In the genomic region with DNA sequence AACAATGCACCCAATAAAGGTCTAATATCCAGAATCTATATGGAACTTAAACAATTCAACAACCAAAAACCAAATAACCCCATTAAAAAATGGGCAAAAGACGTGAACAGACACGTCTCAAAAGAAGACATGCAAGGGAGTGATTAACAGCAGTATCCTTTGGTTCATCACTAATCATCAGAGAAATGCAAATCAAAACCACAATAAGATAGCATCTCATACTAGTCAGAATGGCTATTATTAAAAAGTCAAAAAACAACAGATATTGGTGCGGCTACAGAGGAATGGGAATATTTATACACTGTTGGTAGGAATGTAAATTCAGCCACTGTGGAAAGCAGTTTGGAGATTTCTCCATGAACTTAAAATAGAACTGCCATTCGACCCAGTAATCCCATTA, we compare ENCODE assay signal across 33 cellular contexts. TPM values are rescaled to one million over a fixed set of nuclear protein-coding genes. Genes with fewer than 3 reads are reported as not detected.
"Had no signal": no experiment of that assay in that cellular context is flagged by ENCODE, and none has a peak within 500 bp of the region (broad histone marks: within the 10 kb centered on the region; RNA-seq: fewer than 3 reads in every experiment).

No MANE protein-coding gene starts in this region.

- H3K27me3 ChIP-seq: suprapubic skin, testis, thyroid gland, tibial artery, tibial nerve, transverse colon, upper lobe of left lung, upper lobe of right lung, uterus, vagina had no signal

- H3K4me3 Mint-ChIP-seq: stimulated activated effector memory CD8-positive, alpha-beta T cell treated with anti-CD3 and anti-CD28 coated beads, Interleukin-12 subunit alpha, Interleukin-12 subunit beta, amount 100 ng/mL, for 72 hours; stimulated activated memory B cell treated with anti-CD40 and anti-IgM and Interleukin-4, amounts not matched to agents 10 μg/mL and 1 μg/mL and 100 μg/mL, for 72 hours; stimulated activated naive B cell treated with anti-CD40 and anti-IgM and Interleukin-4, amounts not matched to agents 10 μg/mL and 1 μg/mL and 100 μg/mL, for 72 hours; stimulated activated naive CD8-positive, alpha-beta T cell treated with anti-CD3 and anti-CD28 coated beads, Interleukin-15, amount 100 ng/mL, for 72 hours; stimulated activated naive CD8-positive, alpha-beta T cell treated with anti-CD3 and anti-CD28 coated beads, Interleukin-15, Interleukin-2, amounts not matched to agents 100 ng/mL and 50 ng/mL, for 24 hours; type B pancreatic cell had no signal

- H3K4me1 ChIP-seq: stomach, suprapubic skin, testis, tibial artery, tibial nerve, transverse colon, upper lobe of left lung, upper lobe of right lung, uterus, vagina had no signal

- H3K27ac ChIP-seq: stomach, suprapubic skin, testis, thoracic aorta, thyroid gland, tibial artery, tibial nerve, transverse colon, upper lobe of left lung, upper lobe of right lung, uterus, vagina had no signal

- FAIRE-seq: urothelium cell line had no signal

- H3K36me3 Mint-ChIP-seq: stimulated activated effector memory CD8-positive, alpha-beta T cell treated with anti-CD3 and anti-CD28 coated beads, Interleukin-12 subunit alpha, Interleukin-12 subunit beta, amount 100 ng/mL, for 72 hours; stimulated activated memory B cell treated with anti-CD40 and anti-IgM and Interleukin-4, amounts not matched to agents 10 μg/mL and 1 μg/mL and 100 μg/mL, for 72 hours; stimulated activated naive B cell treated with anti-CD40 and anti-IgM and Interleukin-4, amounts not matched to agents 10 μg/mL and 1 μg/mL and 100 μg/mL, for 72 hours; type B pancreatic cell had no signal

- H3K27ac Mint-ChIP-seq: stimulated activated effector memory CD8-positive, alpha-beta T cell treated with anti-CD3 and anti-CD28 coated beads, Interleukin-12 subunit alpha, Interleukin-12 subunit beta, amount 100 ng/mL, for 72 hours; stimulated activated memory B cell treated with anti-CD40 and anti-IgM and Interleukin-4, amounts not matched to agents 10 μg/mL and 1 μg/mL and 100 μg/mL, for 72 hours; stimulated activated naive B cell treated with anti-CD40 and anti-IgM and Interleukin-4, amounts not matched to agents 10 μg/mL and 1 μg/mL and 100 μg/mL, for 72 hours; stimulated activated naive CD8-positive, alpha-beta T cell treated with anti-CD3 and anti-CD28 coated beads, Interleukin-15, amount 100 ng/mL, for 72 hours; stimulated activated naive CD8-positive, alpha-beta T cell treated with anti-CD3 and anti-CD28 coated beads, Interleukin-15, Interleukin-2, amounts not matched to agents 100 ng/mL and 50 ng/mL, for 24 hours; type B pancreatic cell had no signal

- H3K9me3 Mint-ChIP-seq: type B pancreatic cell had no signal

- H3K27me3 Mint-ChIP-seq: stimulated activated naive CD8-positive, alpha-beta T cell treated with anti-CD3 and anti-CD28 coated beads, Interleukin-15, amount 100 ng/mL, for 72 hours had no signal

- ATAC-seq: stimulated activated effector memory CD8-positive, alpha-beta T cell treated with anti-CD3 and anti-CD28 coated beads, Interleukin-12 subunit alpha, Interleukin-12 subunit beta, amount 100 ng/mL, for 72 hours; stimulated activated memory B cell treated with anti-CD40 and anti-IgM and Interleukin-4, amounts not matched to agents 10 μg/mL and 1 μg/mL and 100 μg/mL, for 72 hours; stimulated activated naive B cell treated with anti-CD40 and anti-IgM and Interleukin-4, amounts not matched to agents 10 μg/mL and 1 μg/mL and 100 μg/mL, for 72 hours; stimulated activated naive CD8-positive, alpha-beta T cell treated with anti-CD3 and anti-CD28 coated beads, Interleukin-15, amount 100 ng/mL, for 72 hours; stimulated activated naive CD8-positive, alpha-beta T cell treated with anti-CD3 and anti-CD28 coated beads, Interleukin-15, Interleukin-2, amounts not matched to agents 100 U/mL and 50 U/mL, for 24 hours; upper lobe of right lung had no signal

- DNase-seq: stimulated activated CD4-positive, alpha-beta T cell treated with anti-CD3 and anti-CD28 coated beads, Interleukin-2, amount 100 ng/mL, for 48 hours; stimulated activated CD4-positive, alpha-beta T cell treated with anti-CD3 and anti-CD28 coated beads, Interleukin-4, amount 100 ng/mL, for 1 hour; stimulated activated CD4-positive, alpha-beta T cell treated with anti-CD3 and anti-CD28 coated beads, Interleukin-4, amount 100 ng/mL, for 24 hours; stimulated activated CD4-positive, alpha-beta T cell treated with anti-CD3 and anti-CD28 coated beads, Interleukin-4, amount 100 ng/mL, for 4 hours; stimulated activated CD8-positive, alpha-beta memory T cell treated with anti-CD3 and anti-CD28 coated beads, Interleukin-4, amount 100 ng/mL, for 48 hours; stimulated activated naive B cell treated with anti-CD40 and anti-IgM and Interleukin-4, amounts not matched to agents 10 μg/mL and 1 μg/mL and 100 μg/mL, for 72 hours; stimulated activated naive CD4-positive, alpha-beta T cell; stimulated activated naive CD4-positive, alpha-beta T cell treated with Interleukin-2 at 50 U/mL for 16 hours; stimulated activated naive CD8-positive, alpha-beta T cell treated with anti-CD3 and anti-CD28 coated beads, Interleukin-15, amount 100 ng/mL, for 72 hours; stimulated activated naive CD8-positive, alpha-beta T cell treated with anti-CD3 and anti-CD28 coated beads, Interleukin-15, Interleukin-2, amounts not matched to agents 100 U/mL and 50 U/mL, for 24 hours; stomach; substantia nigra; testis; thyroid gland; tibial artery; transverse colon; trophoblast cell; upper lobe of left lung; upper lobe of right lung; uterus had no signal

- H3K4me3 ChIP-seq: stomach, suprapubic skin, testis, thoracic aorta, thyroid gland, tibial artery, tibial nerve, transverse colon, upper lobe of left lung, upper lobe of right lung, uterus, vagina had no signal

- H3K9me3 ChIP-seq: suprapubic skin, testis, thyroid gland, transverse colon, upper lobe of left lung, uterus, vagina had no signal

- H3K4me1 Mint-ChIP-seq: stimulated activated effector memory CD8-positive, alpha-beta T cell treated with anti-CD3 and anti-CD28 coated beads, Interleukin-12 subunit alpha, Interleukin-12 subunit beta, amount 100 ng/mL, for 72 hours; stimulated activated memory B cell treated with anti-CD40 and anti-IgM and Interleukin-4, amounts not matched to agents 10 μg/mL and 1 μg/mL and 100 μg/mL, for 72 hours; stimulated activated naive B cell treated with anti-CD40 and anti-IgM and Interleukin-4, amounts not matched to agents 10 μg/mL and 1 μg/mL and 100 μg/mL, for 72 hours; stimulated activated naive CD8-positive, alpha-beta T cell treated with anti-CD3 and anti-CD28 coated beads, Interleukin-15, amount 100 ng/mL, for 72 hours had no signal

- H3K36me3 ChIP-seq: stomach, suprapubic skin, thoracic aorta, thyroid gland, tibial artery, tibial nerve, transverse colon, upper lobe of left lung, upper lobe of right lung, uterus, vagina had no signal

RNA-seq across cellular contexts. Expression of gene PTF1A, which starts 50.1 kb away (rescaled TPM):
- total RNA-seq: subcutaneous adipose tissue, suprapubic skin, temporal lobe, thoracic aorta, thyroid gland, transverse colon, upper lobe of left lung, upper lobe of right lung, ureter, urinary bladder, vagina had no signal
- polyA plus RNA-seq: urinary bladder had no signal
